Comparison of ENCODE assay signal across 1 cellular context in genomic region chr1:8721681-8722324, GRCh38.
TF ChIP-seq lines count a peak whose summit lies in the region.

No MANE protein-coding gene starts in this region.

TF ChIP-seq in K562, 482 proteins besides CTCF, POLR2A, EP300 and RAD21 (continued from another document):
- TF ChIP-seq POLR2AphosphoS5 (IDR thresholded peaks at IDR 0.05; ENCODE audit: control insufficient read depth, insufficient read depth, low read depth, low read length), result peak; percentile 76
- TF ChIP-seq GATA2 (CRISPR knock-in tag; IDR thresholded peaks at IDR 0.05), result peak; percentile 77
- no peak for TF ChIP-seq ZFP36 (IDR thresholded peaks at IDR 0.05; ENCODE audit: low read depth, low read length, partially characterized antibody)
- TF ChIP-seq ARID1B (IDR thresholded peaks at IDR 0.05), result peak; percentile 81
- no peak for TF ChIP-seq RNF219 (CRISPR knock-in tag; IDR thresholded peaks at IDR 0.05)
- peak; percentile 51; the same call in 1 of the 2 replicates for TF ChIP-seq ZNF121 (CRISPR knock-in tag; conservative IDR thresholded peaks at IDR 0.05)
- peak; percentile 69; the same call in 1 of the 2 replicates for TF ChIP-seq MECOM (CRISPR knock-in tag; IDR thresholded peaks at IDR 0.05)
- 0 out of 2 replicates have a peak, but pooled peaks have one; percentile 9 for TF ChIP-seq NFE2 (IDR thresholded peaks at IDR 0.05; ENCODE audit: low read depth)
- no peak; the same call in 1 of the 2 replicates for TF ChIP-seq CEBPG (CRISPR knock-in tag; IDR thresholded peaks at IDR 0.05)
- TF ChIP-seq CEBPG (tag; conservative IDR thresholded peaks at IDR 0.05 in 1 of 2, IDR thresholded peaks at IDR 0.05 in 1 of 2), result peak; percentile 79 to 87
- TF ChIP-seq PHTF2 (CRISPR knock-in tag; IDR thresholded peaks at IDR 0.05), result no peak
- TF ChIP-seq CBFA2T3 (IDR thresholded peaks at IDR 0.05), result peak; percentile 86
- TF ChIP-seq ZNF644 (tag; IDR thresholded peaks at IDR 0.05; ENCODE audit: low read depth), result no peak
- 0 out of 4 replicates have a peak, but pooled peaks of 1 of the 2 experiments have one; percentile 14 for TF ChIP-seq TRIM24 (IDR thresholded peaks at IDR 0.05)
- TF ChIP-seq CEBPB (tag; IDR thresholded peaks at IDR 0.05), result peak; percentile 86
- TF ChIP-seq DPF2 (IDR thresholded peaks at IDR 0.05), result peak; percentile 64
- peak; percentile 39; the same call in 1 of the 2 replicates for TF ChIP-seq MTA2 (IDR thresholded peaks at IDR 0.05; ENCODE audit: low read depth)
- TF ChIP-seq PML (IDR thresholded peaks at IDR 0.05; ENCODE audit: low read length), result 0 out of 2 replicates have a peak, but pooled peaks have one; percentile 44
- peak; percentile 11; the same call in 1 of the 2 replicates for TF ChIP-seq ELF4 (CRISPR knock-in tag; IDR thresholded peaks at IDR 0.05)
- TF ChIP-seq PKNOX1 (IDR thresholded peaks at IDR 0.05), result peak; percentile 47
- 0 out of 2 replicates have a peak, but pooled peaks have one; percentile 25 for TF ChIP-seq LCOR (CRISPR knock-in tag; IDR thresholded peaks at IDR 0.05)
- TF ChIP-seq TCF3 (CRISPR knock-in tag; IDR thresholded peaks at IDR 0.05), result peak; percentile 83
- TF ChIP-seq NCOR1 (IDR thresholded peaks at IDR 0.05), result peak; percentile 68
- peak; percentile 68 for TF ChIP-seq TAL1 (IDR thresholded peaks at IDR 0.05)
- 0 out of 2 replicates have a peak, but pooled peaks have one; percentile 29 for TF ChIP-seq SMARCA4 (IDR thresholded peaks at IDR 0.05)
- no peak for TF ChIP-seq PBX2 (CRISPR knock-in tag; IDR thresholded peaks at IDR 0.05; ENCODE audit: low read depth)
- TF ChIP-seq PBX2 (tag; conservative IDR thresholded peaks at IDR 0.05; ENCODE audit: low read depth), result peak; percentile 79
- 0 out of 2 replicates have a peak, but pooled peaks have one; percentile 30 for TF ChIP-seq ZNF609 (CRISPR knock-in tag; IDR thresholded peaks at IDR 0.05; ENCODE audit: borderline replicate concordance)
- TF ChIP-seq ZNF140 (CRISPR knock-in tag; IDR thresholded peaks at IDR 0.05), result no peak
- no peak for TF ChIP-seq ZNF212 (CRISPR knock-in tag; IDR thresholded peaks at IDR 0.05)
- TF ChIP-seq CBFA2T2 (conservative IDR thresholded peaks at IDR 0.05), result peak; percentile 75
- TF ChIP-seq PRMT5 (CRISPR knock-in tag; IDR thresholded peaks at IDR 0.05), result no peak
- no peak for TF ChIP-seq CHCHD3 (CRISPR knock-in tag; IDR thresholded peaks at IDR 0.05)
- peak; percentile 82 for TF ChIP-seq MEIS2 (IDR thresholded peaks at IDR 0.05; ENCODE audit: partially characterized antibody)
- 0 out of 2 replicates have a peak, but pooled peaks have one; percentile 20 for TF ChIP-seq SOX6 (IDR thresholded peaks at IDR 0.05)
- TF ChIP-seq, protein P1, sequence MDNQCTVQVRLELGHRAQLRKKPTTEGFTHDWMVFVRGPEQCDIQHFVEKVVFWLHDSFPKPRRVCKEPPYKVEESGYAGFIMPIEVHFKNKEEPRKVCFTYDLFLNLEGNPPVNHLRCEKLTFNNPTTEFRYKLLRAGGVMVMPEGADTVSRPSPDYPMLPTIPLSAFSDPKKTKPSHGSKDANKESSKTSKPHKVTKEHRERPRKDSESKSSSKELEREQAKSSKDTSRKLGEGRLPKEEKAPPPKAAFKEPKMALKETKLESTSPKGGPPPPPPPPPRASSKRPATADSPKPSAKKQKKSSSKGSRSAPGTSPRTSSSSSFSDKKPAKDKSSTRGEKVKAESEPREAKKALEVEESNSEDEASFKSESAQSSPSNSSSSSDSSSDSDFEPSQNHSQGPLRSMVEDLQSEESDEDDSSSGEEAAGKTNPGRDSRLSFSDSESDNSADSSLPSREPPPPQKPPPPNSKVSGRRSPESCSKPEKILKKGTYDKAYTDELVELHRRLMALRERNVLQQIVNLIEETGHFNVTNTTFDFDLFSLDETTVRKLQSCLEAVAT (IDR thresholded peaks at IDR 0.05), result 0 out of 4 replicates have a peak, but pooled peaks of 1 of the 2 experiments have one; percentile 10
- peak; percentile 17; the same call in 1 of the 2 replicates for TF ChIP-seq ATF7 (IDR thresholded peaks at IDR 0.05)
